ENCODE assay signal across 28 cellular contexts in genomic region chr7:112338786-112339185, GRCh38.
"Had no signal": no experiment of that assay in that cellular context is flagged by ENCODE, and none has a peak within 500 bp of the region (broad histone marks: within the 10 kb centered on the region; RNA-seq: fewer than 3 reads in every experiment).

No MANE protein-coding gene starts in this region.

- H3K4me3 ChIP-seq: colonic mucosa, coronary artery, dorsolateral prefrontal cortex, esophagus muscularis mucosa, esophagus squamous epithelium, gastrocnemius medialis, gastroesophageal sphincter, heart left ventricle, heart right ventricle had no signal

- H3K4me1 ChIP-seq: colonic mucosa, esophagus muscularis mucosa, esophagus squamous epithelium, foreskin keratinocyte, gastrocnemius medialis, gastroesophageal sphincter had no signal

- H3K9me3 ChIP-seq: colonic mucosa, esophagus muscularis mucosa, esophagus squamous epithelium, gastrocnemius medialis had no signal

- H3K27ac ChIP-seq: colonic mucosa, coronary artery, dorsolateral prefrontal cortex, epithelial cell of prostate, esophagus muscularis mucosa, esophagus squamous epithelium, foreskin keratinocyte, gastrocnemius medialis, gastroesophageal sphincter, heart left ventricle, heart right ventricle had no signal

- FAIRE-seq: colon, endometrium, endothelial cell of umbilical vein, frontal cortex had no signal

- H3K27me3 ChIP-seq: colonic mucosa, dorsolateral prefrontal cortex, esophagus muscularis mucosa, esophagus squamous epithelium, foreskin keratinocyte, gastrocnemius medialis, gastroesophageal sphincter, heart left ventricle, heart right ventricle had no signal

- DNase-seq: colonic mucosa; cortex of kidney; dermis blood vessel endothelial cell; dorsolateral prefrontal cortex; effector CD4-positive, alpha-beta T cell; effector CD8-positive, alpha-beta T cell; effector memory CD4-positive, alpha-beta T cell; effector memory CD8-positive, alpha-beta T cell; endodermal cell; erythroblast; esophagus squamous epithelium; foreskin fibroblast; foreskin keratinocyte; foreskin melanocyte; gastrocnemius medialis; glutamatergic neuron; head of caudate nucleus; heart left ventricle; heart right ventricle had no signal

- H3K36me3 ChIP-seq: colonic mucosa had no signal

- ATAC-seq: effector memory CD8-positive, alpha-beta T cell; esophagus mucosa; gastrocnemius medialis; gastroesophageal sphincter; heart left ventricle; heart right ventricle had no signal
